In genomic region chr4:147734496-147734895, GRCh38 we compare ENCODE assay signal across 10 cellular contexts. TPM values are rescaled to one million over a fixed set of nuclear protein-coding genes. Genes with fewer than 3 reads are reported as not detected.
DNase-seq lines count a peak whose midpoint lies in the region; TF ChIP-seq lines count a peak whose summit lies in the region.
"Had no signal": no experiment of that assay in that cellular context is flagged by ENCODE, and none has a peak within 500 bp of the region (broad histone marks: within the 10 kb centered on the region; RNA-seq: fewer than 3 reads in every experiment).

No MANE protein-coding gene starts in this region.

- peaks cover 30 to 47% (median 42%) of the 10 kb centered on the region in 4 donors for H3K4me1 Mint-ChIP-seq in CD4-positive, alpha-beta memory T cell

- no peaks in the 10 kb centered on the region for H3K27me3 ChIP-seq in CD4-positive, alpha-beta memory T cell (ENCODE audit: insufficient read depth, low read length)
- no peaks in the 10 kb centered on the region for H3K27me3 ChIP-seq in fibroblast of lung (ENCODE audit: control insufficient read depth, insufficient read depth, low read length)

- intact Hi-C loops in CD4-positive, alpha-beta memory T cell (cut with micrococcal nuclease) = loop anchor here (5.0 kb wide), 2 partner anchors 58 to 1797 kb away; partner anchors contain the start of gene ZNF827

- no peaks in the 10 kb centered on the region for H4K20me1 ChIP-seq in fibroblast of lung (ENCODE audit: control insufficient read depth, extremely low read depth, insufficient read depth, low read length)

- H3K9me3 ChIP-seq in CD4-positive, alpha-beta memory T cell (ENCODE audit: control insufficient read depth in 1 of 2, low read length in 2 of 2) = no peaks in the 10 kb centered on the region
- H3K9me3 ChIP-seq in fibroblast of lung (ENCODE audit: control insufficient read depth, insufficient read depth, low read depth, low read length) = no peaks in the 10 kb centered on the region

- peaks cover 26% of the 10 kb centered on the region for H3K4me1 ChIP-seq in CD4-positive, alpha-beta memory T cell (ENCODE audit: insufficient read depth, low read length)
- peaks cover 16% of the 10 kb centered on the region for H3K4me1 ChIP-seq in fibroblast of lung (ENCODE audit: control insufficient read depth, extremely low read depth, insufficient read depth, low read length)

- no peak overlapping the region for H3K4me3 ChIP-seq in CD4-positive, alpha-beta memory T cell (ENCODE audit: low read length in 2 of 2)
- H3K4me3 ChIP-seq in fibroblast of lung (replicated peaks in 1 of 4; ENCODE audit: control extremely low read depth in 1 of 4, insufficient read depth in 1 of 4, low read depth in 3 of 4, low read length in 4 of 4) = peak overlapping the region; percentile 76 to 97 (median 90)
- peak overlapping the region; percentile 88 for H3K4me3 ChIP-seq in skeletal muscle cell (ENCODE audit: low read depth, low read length)

- peak overlapping the region in 1 of 7 donors; percentile 85 for H3K27ac Mint-ChIP-seq in CD4-positive, alpha-beta memory T cell

- no peak overlapping the region for H2AFZ ChIP-seq in fibroblast of lung (ENCODE audit: low read length)

- no peak overlapping the region for H3K27ac ChIP-seq in CD4-positive, alpha-beta memory T cell (ENCODE audit: low read depth, low read length)
- no peak overlapping the region for H3K27ac ChIP-seq in fibroblast of lung (ENCODE audit: insufficient read depth, low read length)

- peaks cover 0 to 1% (median 0%) of the 10 kb centered on the region in 8 donors for H3K9me3 Mint-ChIP-seq in CD4-positive, alpha-beta memory T cell

- CTCF ChIA-PET in CD4-positive, alpha-beta memory T cell (lab: Charles Lee; ENCODE audit: partially characterized antibody) = interaction anchor here (0.8 to 1.2 kb wide), 2 partner anchors 131 to 133 kb away, joined by 3 to 4 read pairs; no protein-coding TSS in a partner anchor

- peaks cover 0 to 11% of the 10 kb centered on the region in 2 donors for H3K36me3 Mint-ChIP-seq in CD4-positive, alpha-beta memory T cell

- POLR2A ChIA-PET in CD4-positive, alpha-beta memory T cell (lab: Charles Lee; ENCODE audit: partially characterized antibody) = interaction anchor here (1.5 kb wide), 1 partner anchor 42 kb away, joined by 3 read pairs; no protein-coding TSS in a partner anchor

- H3K27me3 Mint-ChIP-seq in CD4-positive, alpha-beta memory T cell = no peaks in the 10 kb centered on the region

- H3K4me3 Mint-ChIP-seq in CD4-positive, alpha-beta memory T cell = peak overlapping the region in 6 of 8 donors; percentile 20 to 93 (median 56)

- H3K79me2 ChIP-seq in fibroblast of lung (ENCODE audit: control insufficient read depth, insufficient read depth, low read length) = peaks cover 73% of the 10 kb centered on the region

- TF ChIP-seq CTCF in fibroblast of lung (conservative IDR thresholded peaks at IDR 0.05 in 1 of 2, IDR thresholded peaks at IDR 0.05 in 1 of 2; ENCODE audit: low read depth in 1 of 2, low read length in 2 of 2) = no peak

- H3K36me3 ChIP-seq in CD4-positive, alpha-beta memory T cell (ENCODE audit: insufficient read depth, low read length) = no peaks in the 10 kb centered on the region
- peaks cover 1% of the 10 kb centered on the region for H3K36me3 ChIP-seq in fibroblast of lung (ENCODE audit: control insufficient read depth, insufficient read depth, low read length)

- H3K9ac ChIP-seq in fibroblast of lung (ENCODE audit: insufficient read depth, low read length) = no peak overlapping the region

- peak overlapping the region; percentile 96 for H3K4me2 ChIP-seq in fibroblast of lung (ENCODE audit: extremely low read depth, insufficient read depth, low read length)

- no peak for DNase-seq in CD4-positive, alpha-beta memory T cell
- peak; percentile 36 for DNase-seq in NCI-H69 (lab: John Stamatoyannopoulos, UW)
- DNase-seq in fibroblast of lung (ENCODE audit: low read depth in 2 of 2) = no peak
- DNase-seq in skeletal muscle cell (ENCODE audit: low read depth) = no peak
- no peak for DNase-seq in NCI-H774 (lab: John Stamatoyannopoulos, UW)
- DNase-seq in NCI-H2029 treated with DMSO at 0.1 percent for 48 hours (lab: John Stamatoyannopoulos, UW) = no peak
- no peak for DNase-seq in D341Med (ENCODE audit: low spot score)
- DNase-seq in NCI-H146 treated with DMSO at 0.1 percent for 48 hours (lab: John Stamatoyannopoulos, UW; ENCODE audit: unreplicated experiment) = no peak
- DNase-seq: effector CD4-positive, alpha-beta T cell; NCI-H1417 had no signal

RNA-seq across cellular contexts. Expression of gene ARHGAP10, which starts 2.6 kb away (rescaled TPM):
- total RNA-seq in CD4-positive, alpha-beta memory T cell = 1 to 10 TPM; 8.2 to 8.3 TPM
- polyA plus RNA-seq in CD4-positive, alpha-beta memory T cell = 1 to 10 TPM; 6.4 to 7.4 TPM
- 29.5 and 35.8 TPM in 2 replicates for total RNA-seq in fibroblast of lung
- polyA plus RNA-seq in fibroblast of lung = 21.6 and 32.0 TPM in 2 replicates
- polyA plus RNA-seq in fibroblast of lung (2012) = 21.5 and 31.9 TPM in 2 replicates
- 33.8 and 42.5 TPM in 2 replicates for polyA minus RNA-seq in fibroblast of lung (ENCODE audit: low replicate concordance)

RNA-seq across cellular contexts. Expression of gene PRMT9, which starts 50.5 kb away (rescaled TPM):
- total RNA-seq in CD4-positive, alpha-beta memory T cell = 10 to 100 TPM; 12.1 to 12.6 TPM
- polyA plus RNA-seq in CD4-positive, alpha-beta memory T cell = 1 to 10 TPM; 4.6 to 6.7 TPM
- total RNA-seq in fibroblast of lung = 10.3 and 14.4 TPM in 2 replicates
- polyA plus RNA-seq in fibroblast of lung = 6.2 and 8.8 TPM in 2 replicates
- 4.8 and 6.2 TPM in 2 replicates for polyA plus RNA-seq in fibroblast of lung (2012)
- polyA minus RNA-seq in fibroblast of lung (ENCODE audit: low replicate concordance) = 2.3 and 3.5 TPM in 2 replicates

Comparison
In these comparisons a context has a peak if more than half of its experiments do, and no peak if none do; other contexts are left out.
1. H3K4me3 ChIP-seq: peak in fibroblast of lung (4 of 4) and skeletal muscle cell (single experiment); none in CD4-positive, alpha-beta memory T cell (0 of 2).